Comparison of ENCODE assay signal across 14 cellular contexts in the genomic region with DNA sequence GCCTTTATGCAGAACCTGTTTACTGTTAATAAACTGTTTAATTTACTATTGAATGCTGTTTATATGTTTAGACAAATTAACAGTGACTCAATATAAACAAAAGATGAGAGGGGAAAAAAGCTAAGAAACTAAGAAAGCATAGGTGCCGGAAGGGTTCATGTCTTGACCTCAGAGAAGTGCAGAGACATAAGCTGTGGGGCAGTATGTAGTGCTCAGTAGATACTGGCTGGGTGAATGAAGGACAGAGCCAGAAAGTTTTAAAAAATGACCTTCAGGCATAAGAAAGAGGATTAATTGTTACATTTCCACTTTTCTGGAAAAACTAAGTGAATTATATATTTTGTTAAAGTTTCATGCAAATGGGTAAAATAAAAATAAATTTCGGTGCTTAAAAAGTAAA.
"Had no signal": no experiment of that assay in that cellular context is flagged by ENCODE, and none has a peak within 500 bp of the region (broad histone marks: within the 10 kb centered on the region; RNA-seq: fewer than 3 reads in every experiment).

No MANE protein-coding gene starts in this region.

- H3K9me3 Mint-ChIP-seq: brain, neural crest cell had no signal

- H3K4me3 Mint-ChIP-seq: activated CD8-positive, alpha-beta T cell treated with anti-CD3 and anti-CD28 coated beads, Interleukin-2, amount 10 ng/mL, durations not matched to agents 7 days and 5 days; activated naive CD8-positive, alpha-beta T cell; brain; neural crest cell had no signal

- H3K27ac ChIP-seq: foreskin keratinocyte, thyroid gland, WERI-Rb-1 had no signal

- H3K36me3 ChIP-seq: thyroid gland, WERI-Rb-1 had no signal

- H3K27me3 Mint-ChIP-seq: activated naive CD8-positive, alpha-beta T cell had no signal

- H3K4me1 Mint-ChIP-seq: neural crest cell had no signal

- H3K27me3 ChIP-seq: foreskin keratinocyte, thyroid gland had no signal

- ATAC-seq: sciatic nerve had no signal

- H3K9me3 ChIP-seq: thyroid gland had no signal

- H3K27ac Mint-ChIP-seq: brain had no signal

- H3K36me3 Mint-ChIP-seq: activated naive CD8-positive, alpha-beta T cell; brain had no signal

- H3K4me3 ChIP-seq: thyroid gland had no signal

- DNase-seq: activated CD8-positive, alpha-beta memory T cell treated with anti-CD3 and anti-CD28 coated beads, Interleukin-2, amount 50 U/mL, for 4 hours; activated CD8-positive, alpha-beta T cell treated with anti-CD3 and anti-CD28 coated beads, Interleukin-2, amount 10 ng/mL, durations not matched to agents 7 days and 5 days; activated effector memory CD4-positive, alpha-beta T cell treated with anti-CD3 and anti-CD28 coated beads, Interleukin-2, amount 50 U/mL, for 16 hours; activated T-cell treated with anti-CD3 and anti-CD28 coated beads, Interleukin-2, amount 50 U/mL, for 48 hours; effector memory CD4-positive, alpha-beta T cell; foreskin keratinocyte; mesendoderm; stimulated activated CD4-positive, alpha-beta T cell treated with anti-CD3 and anti-CD28 coated beads, Interleukin-1b, Interleukin-23, amount 100 ng/mL, for 48 hours; thyroid gland; WERI-Rb-1 had no signal
